ENCODE assay signal across 1 cellular context in genomic region chr12:34395056-34396005, GRCh38.
TF ChIP-seq lines count a peak whose summit lies in the region.

No MANE protein-coding gene starts in this region.

TF ChIP-seq in SK-N-SH treated with all-trans-retinoic acid at 6 μM for 48 hours, 23 proteins besides CTCF, POLR2A, EP300 and RAD21 (continued from another document):
- TF ChIP-seq TSHZ2 (CRISPR knock-in tag; IDR thresholded peaks at IDR 0.05) = no peak
- no peak for TF ChIP-seq ZFP3 (CRISPR knock-in tag; IDR thresholded peaks at IDR 0.05)
